11 cellular contexts compared by ENCODE assay signal in genomic region chr16:70470927-70471341, GRCh38. TPM values are rescaled to one million over a fixed set of nuclear protein-coding genes. Genes with fewer than 3 reads are reported as not detected.
A peak's percentile ranks its signal among the peaks of the same experiment; 100 is the strongest.
DNase-seq lines count a peak whose midpoint lies in the region; ATAC-seq and TF ChIP-seq lines count a peak whose summit lies in the region.
"Had no signal": no experiment of that assay in that cellular context is flagged by ENCODE, and none has a peak within 500 bp of the region (broad histone marks: within the 10 kb centered on the region; RNA-seq: fewer than 3 reads in every experiment).

No MANE protein-coding gene starts in this region.

- no peak overlapping the region for H3K4me3 Mint-ChIP-seq in activated naive CD8-positive, alpha-beta T cell treated with anti-CD3 and anti-CD28 coated beads, Interleukin-2, amount 50 U/mL, for 24 hours
- H3K4me3 Mint-ChIP-seq: activated T-helper 1 cell treated with anti-CD3 and anti-CD28 coated beads, Interleukin-12 subunit alpha, Interleukin-12 subunit beta, Interleukin-2, Interleukin-4 antibody, amounts not matched to agents 30 ng/mL and 10 ng/mL and 1 ng/mL, durations not matched to agents 14 hours and 24 hours and 36 hours had no signal

- H3K27ac Mint-ChIP-seq in activated naive CD8-positive, alpha-beta T cell treated with anti-CD3 and anti-CD28 coated beads, Interleukin-2, amount 50 U/mL, for 24 hours: no peak overlapping the region
- H3K27ac Mint-ChIP-seq: activated T-helper 1 cell treated with anti-CD3 and anti-CD28 coated beads, Interleukin-12 subunit alpha, Interleukin-12 subunit beta, Interleukin-2, Interleukin-4 antibody, amounts not matched to agents 30 ng/mL and 10 ng/mL and 1 ng/mL, durations not matched to agents 14 hours and 24 hours and 36 hours had no signal

- H3K36me3 Mint-ChIP-seq in activated naive CD8-positive, alpha-beta T cell treated with anti-CD3 and anti-CD28 coated beads, Interleukin-2, amount 50 U/mL, for 24 hours (ENCODE audit: low read depth): no peaks in the 10 kb centered on the region

- H3K4me1 ChIP-seq in lower lobe of right lung: no peaks in the 10 kb centered on the region

- TF ChIP-seq CTCF in lower lobe of right lung (IDR thresholded peaks at IDR 0.05): peak; percentile 28

- no peaks in the 10 kb centered on the region for H3K9me3 ChIP-seq in lower lobe of right lung

- no peak overlapping the region for H3K4me3 ChIP-seq in lower lobe of right lung

- no peaks in the 10 kb centered on the region for H3K9me3 Mint-ChIP-seq in activated naive CD8-positive, alpha-beta T cell treated with anti-CD3 and anti-CD28 coated beads, Interleukin-2, amount 50 U/mL, for 24 hours
- H3K9me3 Mint-ChIP-seq: activated T-helper 1 cell treated with anti-CD3 and anti-CD28 coated beads, Interleukin-12 subunit alpha, Interleukin-12 subunit beta, Interleukin-2, Interleukin-4 antibody, amounts not matched to agents 30 ng/mL and 10 ng/mL and 1 ng/mL, durations not matched to agents 14 hours and 24 hours and 36 hours had no signal

- peaks cover 57% of the 10 kb centered on the region for H3K36me3 ChIP-seq in lower lobe of right lung

- peak; percentile 58 for DNase-seq in AG08396 (ENCODE audit: low spot score)
- peak; percentile 92 for DNase-seq in HuH-7 (ENCODE audit: low spot score)
- peak; percentile 54 for DNase-seq in dermis blood vessel endothelial cell
- no peak for DNase-seq in lower lobe of right lung
- DNase-seq in activated naive CD4-positive, alpha-beta T cell (lab: John Stamatoyannopoulos, UW): no peak
- DNase-seq in activated naive CD8-positive, alpha-beta T cell treated with anti-CD3 and anti-CD28 coated beads, Interleukin-2, amount 50 U/mL, for 24 hours: no peak
- DNase-seq: GF-D8; NK-92 treated with Interleukin-12 subunit alpha and Interleukin-12 subunit beta, amount 100 ng/mL, for 24 hours had no signal

- H3K4me1 Mint-ChIP-seq in activated naive CD8-positive, alpha-beta T cell treated with anti-CD3 and anti-CD28 coated beads, Interleukin-2, amount 50 U/mL, for 24 hours: peaks cover 7% of the 10 kb centered on the region

- intact Hi-C loops in lower lobe of right lung (cut with DNase I): no loop called here

- no peaks in the 10 kb centered on the region for H3K27me3 Mint-ChIP-seq in activated naive CD8-positive, alpha-beta T cell treated with anti-CD3 and anti-CD28 coated beads, Interleukin-2, amount 50 U/mL, for 24 hours

- peak; percentile 25 to 56 for ATAC-seq in lower lobe of right lung
- no peak for ATAC-seq in GM18858 (IDR thresholded peaks at IDR 0.05; ENCODE audit: unreplicated experiment)
- no peak for ATAC-seq in HG02981 (IDR thresholded peaks at IDR 0.05; ENCODE audit: unreplicated experiment)
- no peak for ATAC-seq in activated naive CD8-positive, alpha-beta T cell treated with anti-CD3 and anti-CD28 coated beads, Interleukin-2, amount 50 U/mL, for 24 hours

- no peaks in the 10 kb centered on the region for H3K27me3 ChIP-seq in lower lobe of right lung (ENCODE audit: low read depth)

- no peak overlapping the region for H3K27ac ChIP-seq in lower lobe of right lung

RNA-seq across cellular contexts. Expression of gene FCSK, which starts 16.5 kb away (rescaled TPM):
- 11.2 and 19.9 TPM in 2 replicates for total RNA-seq in dermis blood vessel endothelial cell
- total RNA-seq in lower lobe of right lung: 23.8 TPM

RNA-seq across cellular contexts. Expression of gene ST3GAL2, which starts 32.0 kb away (rescaled TPM):
- total RNA-seq in dermis blood vessel endothelial cell (52.4 and 61.2 TPM in 2 replicates), lower lobe of right lung (31.8 TPM)

RNA-seq across cellular contexts. Expression of gene COG4, which starts 52.4 kb away (rescaled TPM):
- total RNA-seq in dermis blood vessel endothelial cell (93.8 and 98.0 TPM in 2 replicates), lower lobe of right lung (62.0 TPM)

RNA-seq across cellular contexts. Expression of gene SF3B3, which starts 52.7 kb away (rescaled TPM):
- total RNA-seq in dermis blood vessel endothelial cell (96.3 and 148 TPM in 2 replicates), lower lobe of right lung (176 TPM)

Comparison
In these comparisons a context has a peak if more than half of its experiments do, and no peak if none do; other contexts are left out.
1. DNase-seq: peak in AG08396 (single experiment), HuH-7 (single experiment) and dermis blood vessel endothelial cell (single experiment); none in lower lobe of right lung (single experiment), activated naive CD4-positive, alpha-beta T cell (0 of 4) and activated naive CD8-positive, alpha-beta T cell treated with anti-CD3 and anti-CD28 coated beads, Interleukin-2, amount 50 U/mL, for 24 hours (single experiment).
2. ATAC-seq: peak in lower lobe of right lung (2 of 2); none in GM18858 (single experiment), HG02981 (single experiment) and activated naive CD8-positive, alpha-beta T cell treated with anti-CD3 and anti-CD28 coated beads, Interleukin-2, amount 50 U/mL, for 24 hours (single experiment).